25 cellular contexts compared by ENCODE assay signal in genomic region chr11:11208994-11209393, GRCh38.
"Had no signal": no experiment of that assay in that cellular context is flagged by ENCODE, and none has a peak within 500 bp of the region (broad histone marks: within the 10 kb centered on the region; RNA-seq: fewer than 3 reads in every experiment).

No MANE protein-coding gene starts in this region.

- H3K9me3 ChIP-seq: colonic mucosa, esophagus muscularis mucosa, esophagus squamous epithelium, gastrocnemius medialis, gastroesophageal sphincter, heart left ventricle, heart right ventricle had no signal

- H3K27ac Mint-ChIP-seq: dendritic cell treated with granulocyte-macrophage colony-stimulating factor and Interleukin-4, amounts not matched to agents 40 ng/mL and 50 ng/mL, for 4 days; effector memory CD8-positive, alpha-beta T cell; endodermal cell had no signal

- H3K36me3 ChIP-seq: colonic mucosa, esophagus muscularis mucosa, esophagus squamous epithelium, gastrocnemius medialis, gastroesophageal sphincter, heart left ventricle, heart right ventricle had no signal

- ATAC-seq: effector memory CD8-positive, alpha-beta T cell; esophagus mucosa; foreskin keratinocyte; gastrocnemius medialis; gastroesophageal sphincter; heart left ventricle; heart right ventricle had no signal

- H3K27me3 ChIP-seq: colonic mucosa, esophagus muscularis mucosa, esophagus squamous epithelium, gastrocnemius medialis, gastroesophageal sphincter, heart right ventricle had no signal

- H3K4me3 Mint-ChIP-seq: dendritic cell treated with granulocyte-macrophage colony-stimulating factor and Interleukin-4, amounts not matched to agents 40 ng/mL and 50 ng/mL, for 4 days; effector memory CD8-positive, alpha-beta T cell; endodermal cell had no signal

- H3K4me1 ChIP-seq: colonic mucosa, foreskin keratinocyte had no signal

- H3K9me3 Mint-ChIP-seq: effector memory CD8-positive, alpha-beta T cell; endodermal cell had no signal

- H3K27ac ChIP-seq: colonic mucosa, coronary artery, dorsolateral prefrontal cortex, epithelial cell of prostate, esophagus muscularis mucosa, esophagus squamous epithelium, foreskin keratinocyte, gastrocnemius medialis, gastroesophageal sphincter, heart left ventricle, heart right ventricle had no signal

- DNase-seq: colonic mucosa; cortex of kidney; dermis blood vessel endothelial cell; dorsolateral prefrontal cortex; effector CD4-positive, alpha-beta T cell; effector CD8-positive, alpha-beta T cell; effector memory CD4-positive, alpha-beta T cell; effector memory CD8-positive, alpha-beta T cell; endodermal cell; erythroblast; esophagus squamous epithelium; foreskin fibroblast; foreskin keratinocyte; foreskin melanocyte; gastrocnemius medialis; glutamatergic neuron; head of caudate nucleus; heart left ventricle; heart right ventricle had no signal

- H3K4me3 ChIP-seq: colonic mucosa, coronary artery, dorsolateral prefrontal cortex, esophagus muscularis mucosa, esophagus squamous epithelium, gastrocnemius medialis, gastroesophageal sphincter, heart left ventricle, heart right ventricle had no signal
